ENCODE assay signal across 8 cellular contexts in the genomic region with DNA sequence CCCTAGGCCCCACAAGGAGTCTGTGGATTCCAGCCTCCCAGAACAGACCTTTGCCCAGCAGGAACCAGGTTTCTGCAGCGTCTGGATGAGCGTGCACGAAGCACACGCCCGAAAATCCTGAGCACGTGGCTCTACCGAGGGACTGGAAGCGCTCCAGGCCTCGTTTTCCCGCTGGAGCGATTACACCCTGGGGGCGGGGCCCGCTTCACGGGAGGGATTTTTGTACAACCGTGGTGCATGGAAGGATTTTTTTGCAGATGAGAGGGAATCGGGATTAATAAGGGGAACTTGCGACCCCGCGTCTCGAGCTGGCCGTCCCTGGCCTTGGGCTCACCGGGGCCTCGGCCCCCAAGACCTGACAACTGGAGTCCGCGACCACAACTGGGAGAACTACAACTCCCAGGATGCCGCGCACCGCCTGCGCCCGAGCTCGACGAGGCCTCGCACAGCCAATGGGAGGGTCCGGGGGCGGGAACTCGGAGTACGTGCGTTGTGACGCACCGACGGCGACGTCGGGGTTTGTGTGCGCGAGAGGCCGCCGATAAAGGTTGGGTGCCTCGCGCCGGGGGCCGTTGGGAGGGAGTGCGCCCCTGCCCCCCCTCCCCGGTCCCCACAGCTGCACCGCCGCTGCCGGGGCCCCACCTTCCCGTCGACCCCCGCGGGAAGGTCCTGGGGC. TPM values are rescaled to one million over a fixed set of nuclear protein-coding genes. Genes with fewer than 3 reads are reported as not detected.
DNase-seq lines count a peak whose midpoint lies in the region; ATAC-seq, FAIRE-seq and TF ChIP-seq lines count a peak whose summit lies in the region.

A gene (plus strand): TSS at position 518 of the 676 bp plus-strand sequence. CDS start 3,294 bp downstream, outside the sequence.

- peak within 1 kb of the TSS; percentile 91 for H3K27ac Mint-ChIP-seq in T-helper 2 cell treated with Interferon-gamma antibody and Interleukin-4, amounts not matched to agents 5 μg/mL and 100 μg/mL, for 36 hours
- peak within 1 kb of the TSS; percentile 92 for H3K27ac Mint-ChIP-seq in astrocyte (ENCODE audit: unreplicated experiment)

- H4K20me1 ChIP-seq in astrocyte (ENCODE audit: insufficient read depth, low read length) (peaks cover 9% of the 10 kb centered on the region), hepatocyte (ENCODE audit: insufficient read depth, poor library complexity, severe bottlenecking) (no peaks in the 10 kb centered on the region)

- peak; percentile 90 for ATAC-seq in GM18502 (IDR thresholded peaks at IDR 0.05; ENCODE audit: poor library complexity, unreplicated experiment)
- peak; percentile 93 for ATAC-seq in HG02970 (IDR thresholded peaks at IDR 0.05; ENCODE audit: low FRiP score, unreplicated experiment)

- no peak for FAIRE-seq in astrocyte (lab: Jason Lieb, UNC)

- H3K27ac ChIP-seq in astrocyte (ENCODE audit: low read depth, low read length) = peak within 1 kb of the TSS; percentile 84
- H3K27ac ChIP-seq in hepatocyte = peak within 1 kb of the TSS; percentile 91

- H3K79me2 ChIP-seq in astrocyte (ENCODE audit: insufficient read depth, low read length) = peaks cover 29% of the 10 kb centered on the region
- H3K79me2 ChIP-seq in hepatocyte = peaks cover 18% of the 10 kb centered on the region

- H3K9me3 Mint-ChIP-seq in T-helper 2 cell treated with Interferon-gamma antibody and Interleukin-4, amounts not matched to agents 5 μg/mL and 100 μg/mL, for 36 hours = no peaks in the 10 kb centered on the region
- H3K9me3 Mint-ChIP-seq in astrocyte (ENCODE audit: unreplicated experiment) = no peaks in the 10 kb centered on the region

- H2AFZ ChIP-seq in astrocyte (ENCODE audit: low read depth, low read length) (peak within 1 kb of the TSS; percentile 83), hepatocyte (peak within 1 kb of the TSS; percentile 96)

- no peaks in the 10 kb centered on the region for H3K36me3 ChIP-seq in astrocyte (ENCODE audit: insufficient read depth, low read length)
- H3K36me3 ChIP-seq in hepatocyte (replicated peaks; ENCODE audit: insufficient read depth, low read depth) = no peaks in the 10 kb centered on the region

- H3K9ac ChIP-seq in astrocyte (ENCODE audit: low read length) = peak within 1 kb of the TSS; percentile 80

- DNase-seq in NCI-H187 treated with DMSO at 0.1 percent for 48 hours (lab: John Stamatoyannopoulos, UW) (peak; percentile 91), astrocyte (ENCODE audit: low read depth) (peak; percentile 94), hepatocyte (ENCODE audit: low spot score) (peak; percentile 99), renal cortical epithelial cell (ENCODE audit: low read depth) (peak; percentile 90), cortex of kidney (lab: John Stamatoyannopoulos, UW) (no peak)
- peak; percentile 97 for DNase-seq in T-helper 2 cell treated with Interferon-gamma antibody and Interleukin-4, amounts not matched to agents 5 μg/mL and 100 μg/mL, for 36 hours (ENCODE audit: low spot score)

- H3K4me3 ChIP-seq in astrocyte (ENCODE audit: insufficient read depth, low read depth, low read length) (peak within 1 kb of the TSS; percentile 81), hepatocyte (peak within 1 kb of the TSS; percentile 83)

- H3K27me3 ChIP-seq in astrocyte (ENCODE audit: insufficient read depth, low read length) (no peaks in the 10 kb centered on the region), hepatocyte (no peaks in the 10 kb centered on the region)

- WGBS in hepatocyte (ENCODE audit: low lambda C conversion rate, missing lambda C conversion rate) = 2% methylated on average over 35 of the region's 61 CpGs

- no peaks in the 10 kb centered on the region for H3K9me2 ChIP-seq in hepatocyte (replicated peaks; ENCODE audit: insufficient read depth)

- TF ChIP-seq CTCF in astrocyte (IDR thresholded peaks at IDR 0.05; ENCODE audit: insufficient read depth, low read depth, low read length) (no peak), hepatocyte (IDR thresholded peaks at IDR 0.05; ENCODE audit: poor library complexity) (no peak)

- peaks cover 33% of the 10 kb centered on the region for H3K4me1 ChIP-seq in astrocyte (ENCODE audit: insufficient read depth, low read length)
- H3K4me1 ChIP-seq in hepatocyte (ENCODE audit: insufficient read depth) = peaks cover 13% of the 10 kb centered on the region

- H3K4me2 ChIP-seq in astrocyte (ENCODE audit: low read length) (peak within 1 kb of the TSS; percentile 96), hepatocyte (peak within 1 kb of the TSS; percentile 85)

- H3K4me3 Mint-ChIP-seq in T-helper 2 cell treated with Interferon-gamma antibody and Interleukin-4, amounts not matched to agents 5 μg/mL and 100 μg/mL, for 36 hours = peak within 1 kb of the TSS; percentile 92
- H3K4me3 Mint-ChIP-seq in astrocyte (ENCODE audit: unreplicated experiment) = peak within 1 kb of the TSS; percentile 91

- H3K36me3 Mint-ChIP-seq in T-helper 2 cell treated with Interferon-gamma antibody and Interleukin-4, amounts not matched to agents 5 μg/mL and 100 μg/mL, for 36 hours (ENCODE audit: low read depth) = peaks cover 4% of the 10 kb centered on the region
- H3K36me3 Mint-ChIP-seq in astrocyte (ENCODE audit: low read depth, unreplicated experiment) = peaks cover 4% of the 10 kb centered on the region

- peaks cover 18% of the 10 kb centered on the region for H3K4me1 Mint-ChIP-seq in T-helper 2 cell treated with Interferon-gamma antibody and Interleukin-4, amounts not matched to agents 5 μg/mL and 100 μg/mL, for 36 hours (ENCODE audit: low read depth)
- H3K4me1 Mint-ChIP-seq in astrocyte (ENCODE audit: low read depth, unreplicated experiment) = peaks cover 9% of the 10 kb centered on the region

- no peaks in the 10 kb centered on the region for H3K27me3 Mint-ChIP-seq in T-helper 2 cell treated with Interferon-gamma antibody and Interleukin-4, amounts not matched to agents 5 μg/mL and 100 μg/mL, for 36 hours (ENCODE audit: low read depth)
- no peaks in the 10 kb centered on the region for H3K27me3 Mint-ChIP-seq in astrocyte (ENCODE audit: low read depth, unreplicated experiment)

- H3K9me3 ChIP-seq in astrocyte (ENCODE audit: insufficient read depth, low read depth, low read length) (no peaks in the 10 kb centered on the region), hepatocyte (ENCODE audit: low read depth) (no peaks in the 10 kb centered on the region)

RNA-seq across cellular contexts. Expression of the gene that starts here (rescaled TPM):
- total RNA-seq in astrocyte = 9.9 and 11.9 TPM in 2 replicates
- 2.2 and 4.7 TPM in 2 replicates for total RNA-seq in hepatocyte
- 1.0 and 1.2 TPM in 2 replicates for polyA plus RNA-seq in hepatocyte
- 3.5 and 6.0 TPM in 2 replicates for total RNA-seq in renal cortical epithelial cell
